Comparison of ENCODE assay signal across 11 cellular contexts in the genomic region with DNA sequence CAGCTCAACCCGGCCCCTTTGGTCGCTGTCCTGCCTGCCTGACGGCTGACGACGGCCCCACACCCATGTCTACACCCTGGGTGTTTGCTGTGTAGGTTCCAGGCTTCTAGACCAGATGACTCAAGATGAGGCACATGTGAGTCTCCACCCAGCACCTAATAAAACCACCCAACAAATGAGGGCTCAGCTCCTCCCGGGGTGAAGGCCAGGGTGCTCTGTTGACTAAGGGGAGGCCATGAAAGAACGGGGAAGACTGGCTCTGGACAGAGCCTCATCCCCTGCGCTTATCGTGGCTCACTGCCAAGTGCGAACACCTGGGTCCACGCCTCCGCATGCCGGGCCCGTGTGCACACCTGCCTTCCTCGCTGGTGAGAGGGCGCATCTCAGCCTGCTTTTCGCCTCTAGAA. TPM values are rescaled to one million over a fixed set of nuclear protein-coding genes. Genes with fewer than 3 reads are reported as not detected.
DNase-seq lines count a peak whose midpoint lies in the region; ATAC-seq, FAIRE-seq and TF ChIP-seq lines count a peak whose summit lies in the region.
"Had no signal": no experiment of that assay in that cellular context is flagged by ENCODE, and none has a peak within 500 bp of the region (broad histone marks: within the 10 kb centered on the region; RNA-seq: fewer than 3 reads in every experiment).

No MANE protein-coding gene starts in this region.

- no peaks in the 10 kb centered on the region for H3K9me3 ChIP-seq in A549
- H3K9me3 ChIP-seq in mesenchymal stem cell (ENCODE audit: control insufficient read depth, low read length), result no peaks in the 10 kb centered on the region
- H3K9me3 ChIP-seq in BE2C, result no peaks in the 10 kb centered on the region
- H3K9me3 ChIP-seq: HAP-1, neutrophil had no signal

- peaks cover 18% of the 10 kb centered on the region for H3K79me1 ChIP-seq in mesenchymal stem cell (replicated peaks; ENCODE audit: low read length, poor library complexity, severe bottlenecking)

- H4K91ac ChIP-seq in mesenchymal stem cell (ENCODE audit: low read length), result peak overlapping the region; percentile 1

- H2BK120ac ChIP-seq in mesenchymal stem cell (ENCODE audit: low read depth, low read length), result no peak overlapping the region

- no peak overlapping the region for H4K8ac ChIP-seq in mesenchymal stem cell (ENCODE audit: low read length)

- H3K14ac ChIP-seq in mesenchymal stem cell (ENCODE audit: low read length in 2 of 2), result peak overlapping the region in 1 of 2 experiments; percentile 66

- TF ChIP-seq POLR2A in A549 (IDR thresholded peaks at IDR 0.05; ENCODE audit: low read length), result no peak

- H3K4me3 ChIP-seq in A549, result no peak overlapping the region
- no peak overlapping the region for H3K4me3 ChIP-seq in mesenchymal stem cell (ENCODE audit: insufficient read depth in 1 of 2, low read depth in 1 of 2, low read length in 2 of 2)
- H3K4me3 ChIP-seq in BE2C (ENCODE audit: low read depth, low read length), result no peak overlapping the region
- H3K4me3 ChIP-seq: HAP-1 had no signal

- H3K4me1 ChIP-seq in A549, result peaks cover 74% of the 10 kb centered on the region
- H3K4me1 ChIP-seq in mesenchymal stem cell (ENCODE audit: control insufficient read depth, insufficient read depth, low read depth, low read length), result peaks cover 38% of the 10 kb centered on the region
- no peaks in the 10 kb centered on the region for H3K4me1 ChIP-seq in BE2C
- H3K4me1 ChIP-seq: HAP-1 had no signal

- peaks cover 0 to 34% of the 10 kb centered on the region in 2 experiments for H3K36me3 ChIP-seq in mesenchymal stem cell (ENCODE audit: control insufficient read depth in 1 of 2, insufficient read depth in 2 of 2, low read depth in 1 of 2, low read length in 2 of 2)
- no peaks in the 10 kb centered on the region for H3K36me3 ChIP-seq in BE2C
- H3K36me3 ChIP-seq: HAP-1, neutrophil had no signal

- POLR2A ChIA-PET in A549 (lab: Yijun Ruan, JAX), result interaction anchor here (1.2 kb wide), 1 partner anchor 23 kb away, joined by 3 read pairs; no protein-coding TSS in a partner anchor
- POLR2A ChIA-PET in RWPE1 (lab: Yijun Ruan, JAX; ENCODE audit: low non-redundant PET), result no interaction called here

- DNase-seq in A549 (ENCODE audit: low read depth in 1 of 2, low spot score in 1 of 2), result peak in 1 of 2 experiments; percentile 72
- DNase-seq in HK-2 (ENCODE audit: unreplicated experiment), result peak; percentile 41
- peak; percentile 76 for DNase-seq in RWPE1 (ENCODE audit: low spot score)
- DNase-seq in mesenchymal stem cell, result no peak
- DNase-seq in medulla oblongata (ENCODE audit: extremely low spot score), result no peak
- DNase-seq in activated CD8-positive, alpha-beta memory T cell treated with anti-CD3 and anti-CD28 coated beads, Interleukin-2, amount 50 U/mL, for 4 hours, result no peak
- DNase-seq in NCI-H2227 (lab: John Stamatoyannopoulos, UW; ENCODE audit: unreplicated experiment), result no peak
- DNase-seq in BE2C, result no peak

- TF ChIP-seq RAD21 in A549 (conservative IDR thresholded peaks at IDR 0.05 in 1 of 2, IDR thresholded peaks at IDR 0.05 in 1 of 2), result no peak

- H2AFZ ChIP-seq in mesenchymal stem cell (ENCODE audit: low read depth, low read length), result no peak overlapping the region

- H2BK15ac ChIP-seq in mesenchymal stem cell (ENCODE audit: low read depth, poor library complexity, severe bottlenecking), result no peak overlapping the region

- H3K27ac ChIP-seq in A549 (peak overlapping the region; percentile 75 to 83), RWPE1 (peak overlapping the region; percentile 89), mesenchymal stem cell (ENCODE audit: low read length, poor library complexity, severe bottlenecking) (peak overlapping the region; percentile 2)
- H3K27ac ChIP-seq: neutrophil had no signal

- peak; percentile 44 to 55 for ATAC-seq in A549
- ATAC-seq: stimulated activated effector memory CD8-positive, alpha-beta T cell treated with anti-CD3 and anti-CD28 coated beads, Interleukin-12 subunit alpha, Interleukin-12 subunit beta, amount 100 ng/mL, for 72 hours had no signal

- no peak overlapping the region for H3K23ac ChIP-seq in mesenchymal stem cell (ENCODE audit: low read length in 2 of 2)

- no peak for FAIRE-seq in A549 (lab: Jason Lieb, UNC)

- H3K9ac ChIP-seq in mesenchymal stem cell (ENCODE audit: low read length), result no peak overlapping the region

- no peak for TF ChIP-seq EP300 in A549 (IDR thresholded peaks at IDR 0.05)

- TF ChIP-seq CTCF in A549 (IDR thresholded peaks at IDR 0.05), result no peak
- TF ChIP-seq CTCF in RWPE1 (conservative IDR thresholded peaks at IDR 0.05; ENCODE audit: low read depth), result no peak
- no peak for TF ChIP-seq CTCF in BE2C (IDR thresholded peaks at IDR 0.05; ENCODE audit: low read depth, low read length)

- no peak overlapping the region for H3K4ac ChIP-seq in mesenchymal stem cell (ENCODE audit: low read depth in 1 of 2, low read length in 2 of 2)

- peak overlapping the region in 1 of 2 experiments; percentile 22 for H2BK12ac ChIP-seq in mesenchymal stem cell (ENCODE audit: low read length in 2 of 2)

- whole genome bisulfite sequencing in A549 (ENCODE audit: missing lambda C conversion rate), result 38% methylated on average over 5 of the region's 17 CpGs
- WGBS in mesenchymal stem cell, result 95% methylated on average over 15 of the region's 17 CpGs

- CTCF ChIA-PET in A549 (lab: Yijun Ruan, JAX) (interaction anchor here (1.4 to 2.5 kb wide), 2 partner anchors 23 to 65 kb away, joined by 5 to 14 read pairs; no protein-coding TSS in a partner anchor), RWPE1 (lab: Yijun Ruan, JAX) (interaction anchor here (0.7 kb wide), 1 partner anchor 96 kb away, joined by 3 read pairs; no protein-coding TSS in a partner anchor)

- peak overlapping the region; percentile 0 for H2AK5ac ChIP-seq in mesenchymal stem cell (ENCODE audit: low read length, severe bottlenecking)

- H3K27me3 ChIP-seq in mesenchymal stem cell (ENCODE audit: control insufficient read depth in 1 of 2, insufficient read depth in 1 of 2, low read length in 2 of 2), result no peaks in the 10 kb centered on the region
- H3K27me3 ChIP-seq in BE2C, result peaks cover 21% of the 10 kb centered on the region; the same call in 1 of the 2 replicates

- H2BK5ac ChIP-seq in mesenchymal stem cell (ENCODE audit: low read depth, low read length, poor library complexity, severe bottlenecking), result no peak overlapping the region

- H3K4me2 ChIP-seq in A549 (peak overlapping the region; percentile 60), mesenchymal stem cell (ENCODE audit: low read length, poor library complexity, severe bottlenecking) (no peak overlapping the region)

- H3K18ac ChIP-seq in mesenchymal stem cell (ENCODE audit: low read depth in 1 of 2, low read length in 2 of 2), result peak overlapping the region in 1 of 2 experiments; percentile 32

TF ChIP-seq in A549, 52 proteins besides CTCF, POLR2A, EP300 and RAD21:
- no peak for TF ChIP-seq JUNB (IDR thresholded peaks at IDR 0.05)
- TF ChIP-seq RCOR1 (IDR thresholded peaks at IDR 0.05; ENCODE audit: low read depth, low read length), result no peak
- TF ChIP-seq JUN (IDR thresholded peaks at IDR 0.05), result no peak
- TF ChIP-seq, protein P1, sequence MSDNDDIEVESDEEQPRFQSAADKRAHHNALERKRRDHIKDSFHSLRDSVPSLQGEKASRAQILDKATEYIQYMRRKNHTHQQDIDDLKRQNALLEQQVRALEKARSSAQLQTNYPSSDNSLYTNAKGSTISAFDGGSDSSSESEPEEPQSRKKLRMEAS (IDR thresholded peaks at IDR 0.05), result peak; percentile 43; the same call in 1 of the 2 replicates
- TF ChIP-seq HOXB13 (CRISPR knock-in tag; IDR thresholded peaks at IDR 0.05; ENCODE audit: low read depth), result 0 out of 2 replicates have a peak, but pooled peaks have one; percentile 42
- TF ChIP-seq, protein P2, sequence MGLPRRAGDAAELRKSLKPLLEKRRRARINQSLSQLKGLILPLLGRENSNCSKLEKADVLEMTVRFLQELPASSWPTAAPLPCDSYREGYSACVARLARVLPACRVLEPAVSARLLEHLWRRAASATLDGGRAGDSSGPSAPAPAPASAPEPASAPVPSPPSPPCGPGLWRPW (IDR thresholded peaks at IDR 0.05), result no peak
- TF ChIP-seq FOSL2 (IDR thresholded peaks at IDR 0.05), result no peak
- TF ChIP-seq FOSL2 (CRISPR knock-in tag; IDR thresholded peaks at IDR 0.05), result peak; percentile 62
- peak; percentile 61; the same call in 1 of the 2 replicates for TF ChIP-seq GATA3 (IDR thresholded peaks at IDR 0.05; ENCODE audit: borderline replicate concordance)
- no peak for TF ChIP-seq SREBF2 (IDR thresholded peaks at IDR 0.05)
- TF ChIP-seq FOXS1 (CRISPR knock-in tag; IDR thresholded peaks at IDR 0.05), result peak; percentile 45; the same call in 1 of the 2 replicates
- no peak for TF ChIP-seq MAZ (IDR thresholded peaks at IDR 0.05; ENCODE audit: borderline replicate concordance, low read depth, low read length)
- TF ChIP-seq HOXA7 (CRISPR knock-in tag; IDR thresholded peaks at IDR 0.05), result no peak
- no peak for TF ChIP-seq CHD4 (IDR thresholded peaks at IDR 0.05; ENCODE audit: borderline replicate concordance)

RNA-seq across cellular contexts. Expression of a gene that starts 39.6 kb away (rescaled TPM):
- polyA plus RNA-seq in A549 (2011; rRNA removed) (36.2 and 46.9 TPM in 2 replicates), A549 (2017; fragmentation: RNase III; extraction: RNeasy Plus Mini Kit Qiagen cat#74134 plus additional on column Dnase treatment) (112 to 122 TPM (median 119 TPM) in 3 replicates)
- 54.3 and 88.3 TPM in 2 replicates for polyA plus RNA-seq in A549 (2012; cell fraction: cytosol; rRNA removed)
- 415 and 541 TPM in 2 replicates for polyA plus RNA-seq in A549 (2012; cell fraction: nucleus; rRNA removed)
- 56.5 and 110 TPM in 2 replicates for polyA minus RNA-seq in A549 (2011; rRNA and poly(A)+ RNA removed)
- polyA plus RNA-seq in mesenchymal stem cell (2013, experiment 1 of 2), result 2,099 TPM
- polyA plus RNA-seq in mesenchymal stem cell (2013, experiment 2 of 2), result 2,053 TPM
- polyA plus RNA-seq in BE2C (2012; ENCODE audit: insufficient read depth, insufficient read length, low read depth), result 11.5 TPM

RNA-seq across cellular contexts. Expression of a gene that starts 39.7 kb away (rescaled TPM):
- polyA plus RNA-seq in A549 (2011; rRNA removed), result 23.8 and 24.3 TPM in 2 replicates
- polyA plus RNA-seq in A549 (2012; cell fraction: cytosol; rRNA removed), result 12.5 and 16.6 TPM in 2 replicates
- polyA plus RNA-seq in A549 (2012; cell fraction: nucleus; rRNA removed), result 47.7 and 57.6 TPM in 2 replicates
- 70.9 to 71.4 TPM (median 71.3 TPM) in 3 replicates for polyA plus RNA-seq in A549 (2017; fragmentation: RNase III; extraction: RNeasy Plus Mini Kit Qiagen cat#74134 plus additional on column Dnase treatment)
- 32.9 and 42.4 TPM in 2 replicates for polyA minus RNA-seq in A549 (2011; rRNA and poly(A)+ RNA removed)
- 2,271 TPM for polyA plus RNA-seq in mesenchymal stem cell (2013, experiment 1 of 2)
- 2,270 TPM for polyA plus RNA-seq in mesenchymal stem cell (2013, experiment 2 of 2)
- 4.1 TPM for polyA plus RNA-seq in BE2C (2012; ENCODE audit: insufficient read depth, insufficient read length, low read depth)

Comparison
In these comparisons a context has a peak if more than half of its experiments do, and no peak if none do; other contexts are left out.
1. DNase-seq: peak in HK-2 (single experiment) and RWPE1 (single experiment); none in mesenchymal stem cell (single experiment), medulla oblongata (single experiment), activated CD8-positive, alpha-beta memory T cell treated with anti-CD3 and anti-CD28 coated beads, Interleukin-2, amount 50 U/mL, for 4 hours (single experiment), NCI-H2227 (single experiment) and BE2C (single experiment).
2. H3K27ac ChIP-seq: peak in every context shown above with its lines; median percentile 89 in RWPE1; 79 in A549; 2 in mesenchymal stem cell.